11 cellular contexts compared by ENCODE assay signal in genomic region chr18:62323483-62324354, GRCh38. TPM values are rescaled to one million over a fixed set of nuclear protein-coding genes. Genes with fewer than 3 reads are reported as not detected.
A peak's percentile ranks its signal among the peaks of the same experiment; 100 is the strongest.
DNase-seq lines count a peak whose midpoint lies in the region; ATAC-seq and TF ChIP-seq lines count a peak whose summit lies in the region.
"Had no signal": no experiment of that assay in that cellular context is flagged by ENCODE, and none has a peak within 500 bp of the region (broad histone marks: within the 10 kb centered on the region; RNA-seq: fewer than 3 reads in every experiment).

No MANE protein-coding gene starts in this region.

- 36% methylated on average over 8 of the region's 8 CpGs for WGBS in prostate gland

- no peak overlapping the region for H3K27ac Mint-ChIP-seq in brain
- no peak overlapping the region for H3K27ac Mint-ChIP-seq in natural killer cell treated with Interleukin-12 subunit alpha and Interleukin-12 subunit beta and Interleukin-15 and Interleukin-18, amount 100 ng/mL, for 72 hours

- H3K36me3 ChIP-seq in HUES6 (ENCODE audit: control insufficient read depth, insufficient read depth, low read length) (no peaks in the 10 kb centered on the region), prostate gland (no peaks in the 10 kb centered on the region)

- H3K4me1 Mint-ChIP-seq in brain: peaks cover 13% of the 10 kb centered on the region
- peaks cover 21 to 29% of the 10 kb centered on the region in 2 donors for H3K4me1 Mint-ChIP-seq in natural killer cell treated with Interleukin-12 subunit alpha and Interleukin-12 subunit beta and Interleukin-15 and Interleukin-18, amount 100 ng/mL, for 72 hours (ENCODE audit: low read depth in 2 of 2)

- H3K4me1 ChIP-seq in HUES6 (ENCODE audit: control insufficient read depth, insufficient read depth, low read length) (peaks cover 33% of the 10 kb centered on the region), prostate gland (replicated peaks) (no peaks in the 10 kb centered on the region)

- H3K27me3 Mint-ChIP-seq in brain: peaks cover 76% of the 10 kb centered on the region
- H3K27me3 Mint-ChIP-seq in natural killer cell treated with Interleukin-12 subunit alpha and Interleukin-12 subunit beta and Interleukin-15 and Interleukin-18, amount 100 ng/mL, for 72 hours: peaks cover 41 to 61% of the 10 kb centered on the region in 2 donors

- H3K27ac ChIP-seq in HUES6 (ENCODE audit: low read depth, low read length): no peak overlapping the region
- no peak overlapping the region for H3K27ac ChIP-seq in prostate gland
- H3K27ac ChIP-seq: 22Rv1 had no signal

- no peak for ATAC-seq in natural killer cell treated with Interleukin-12 subunit alpha and Interleukin-12 subunit beta and Interleukin-15 and Interleukin-18, amount 100 ng/mL, for 72 hours
- no peak for ATAC-seq in esophagus mucosa

- peak overlapping the region; percentile 60; the same call in 1 of the 2 replicates for H3K4me3 ChIP-seq in HUES6 (ENCODE audit: low read depth, low read length)
- H3K4me3 ChIP-seq in prostate gland: no peak overlapping the region

- peaks cover 0 to 9% (median 2%) of the 10 kb centered on the region in 5 experiments for H3K9me3 Mint-ChIP-seq in brain
- no peaks in the 10 kb centered on the region for H3K9me3 Mint-ChIP-seq in natural killer cell treated with Interleukin-12 subunit alpha and Interleukin-12 subunit beta and Interleukin-15 and Interleukin-18, amount 100 ng/mL, for 72 hours

- H3K27me3 ChIP-seq in HUES6 (ENCODE audit: control insufficient read depth, insufficient read depth, low read length): peaks cover 60% of the 10 kb centered on the region
- no peaks in the 10 kb centered on the region for H3K27me3 ChIP-seq in prostate gland (replicated peaks; ENCODE audit: insufficient read depth)

- H3K9ac ChIP-seq in HUES6 (ENCODE audit: low read length): no peak overlapping the region

- H3K4me3 Mint-ChIP-seq in brain: peak overlapping the region in 4 of 5 experiments; percentile 78 to 85 (median 80)
- peak overlapping the region; percentile 95 for H3K4me3 Mint-ChIP-seq in natural killer cell treated with Interleukin-12 subunit alpha and Interleukin-12 subunit beta and Interleukin-15 and Interleukin-18, amount 100 ng/mL, for 72 hours

- no peaks in the 10 kb centered on the region for H3K9me3 ChIP-seq in HUES6 (ENCODE audit: control insufficient read depth, insufficient read depth, low read depth, low read length)
- no peaks in the 10 kb centered on the region for H3K9me3 ChIP-seq in prostate gland

- H3K36me3 Mint-ChIP-seq in brain: no peaks in the 10 kb centered on the region
- no peaks in the 10 kb centered on the region for H3K36me3 Mint-ChIP-seq in natural killer cell treated with Interleukin-12 subunit alpha and Interleukin-12 subunit beta and Interleukin-15 and Interleukin-18, amount 100 ng/mL, for 72 hours

- no peak for TF ChIP-seq POLR2A in prostate gland (IDR thresholded peaks at IDR 0.05)

- peak; percentile 13 for DNase-seq in NCI-H82 (lab: John Stamatoyannopoulos, UW)
- DNase-seq in NCI-H82 treated with DMSO at 0.1 percent for 48 hours (lab: John Stamatoyannopoulos, UW; ENCODE audit: unreplicated experiment): no peak
- DNase-seq in natural killer cell treated with Interleukin-12 subunit alpha and Interleukin-12 subunit beta and Interleukin-15 and Interleukin-18, amount 100 ng/mL, for 72 hours (ENCODE audit: low spot score): no peak
- DNase-seq in prostate gland (ENCODE audit: low spot score): no peak
- DNase-seq in effector CD4-positive, alpha-beta T cell: no peak
- DNase-seq: NCI-H446 treated with DMSO at 0.1 percent for 48 hours had no signal

- TF ChIP-seq CTCF in brain (conservative IDR thresholded peaks at IDR 0.05): no peak
- TF ChIP-seq CTCF in prostate gland (IDR thresholded peaks at IDR 0.05): no peak

- intact Hi-C loops in prostate gland (cut with DNase I): no loop called here

RNA-seq across cellular contexts. Expression of gene TNFRSF11A, which starts 1.4 kb away (rescaled TPM):
- polyA plus RNA-seq in brain (ENCODE audit: insufficient read depth, low read depth, low replicate concordance): 6.0 TPM
- total RNA-seq in natural killer cell treated with Interleukin-12 subunit alpha and Interleukin-12 subunit beta and Interleukin-15 and Interleukin-18, amount 100 ng/mL, for 72 hours: 10 to 100 TPM in 1 of 2 donors, 1 to 10 TPM in 1; 5.9 to 15.0 TPM
- 10 to 100 TPM in 1 of 2 donors, 1 to 10 TPM in 1; 6.1 to 10.2 TPM for total RNA-seq in prostate gland
- 5.7 TPM for total RNA-seq in esophagus mucosa
- polyA plus RNA-seq: neural cell had no signal
